In the genomic region with DNA sequence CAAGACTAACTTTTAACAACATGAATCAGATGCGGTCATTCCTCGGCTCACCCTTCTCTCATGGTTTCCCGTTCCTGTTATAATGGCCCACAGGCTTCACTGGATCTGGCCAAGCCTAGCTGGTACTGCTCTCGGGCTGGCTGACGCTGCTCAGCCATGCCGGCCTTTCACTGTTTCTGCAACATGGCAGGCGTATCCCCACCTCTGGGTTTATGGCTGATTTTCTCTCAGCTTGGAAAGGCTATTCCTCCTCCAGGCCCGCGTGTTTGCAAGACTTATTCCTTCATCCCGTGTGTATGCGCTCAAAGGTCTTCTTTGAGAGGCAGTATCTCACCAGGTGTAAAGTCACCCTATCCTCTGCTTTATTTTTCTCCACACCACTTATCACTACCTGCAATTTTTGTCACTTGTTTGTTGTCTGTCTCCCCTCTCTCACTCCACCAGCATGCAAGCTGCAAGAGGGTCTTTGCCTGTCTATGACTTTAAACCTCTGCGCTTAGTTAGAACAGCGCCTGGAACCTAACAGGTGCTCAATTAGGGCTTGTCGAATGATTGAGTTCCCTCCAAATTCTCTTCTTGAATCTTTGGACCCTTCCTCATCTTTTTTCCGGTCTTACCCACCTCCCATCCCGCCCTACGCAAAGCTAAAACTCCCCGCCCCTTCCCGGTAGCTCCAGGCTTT, we compare ENCODE assay signal across 8 cellular contexts. TPM values are rescaled to one million over a fixed set of nuclear protein-coding genes. Genes with fewer than 3 reads are reported as not detected.
A peak's percentile ranks its signal among the peaks of the same experiment; 100 is the strongest.
DNase-seq lines count a peak whose midpoint lies in the region; ATAC-seq, FAIRE-seq and TF ChIP-seq lines count a peak whose summit lies in the region.

No MANE protein-coding gene starts in this region.

- no peaks in the 10 kb centered on the region for H3K36me3 ChIP-seq in KOPT-K1 (ENCODE audit: insufficient read depth, low read length)

- H3K9me3 Mint-ChIP-seq in activated naive CD4-positive, alpha-beta T cell treated with anti-CD3 and anti-CD28 coated beads, Interleukin-2, amount 50 U/mL, for 24 hours, result no peaks in the 10 kb centered on the region
- H3K9me3 Mint-ChIP-seq in naive B cell, result no peaks in the 10 kb centered on the region

- TF ChIP-seq CTCF in GM10266 (IDR thresholded peaks at IDR 0.05; ENCODE audit: control insufficient read depth, insufficient read depth, low read depth, missing control alignments), result no peak

- ATAC-seq in naive B cell (ENCODE audit: low read depth in 2 of 2), result no peak

- peak overlapping the region; percentile 70 for H3K27ac ChIP-seq in KOPT-K1 (ENCODE audit: low read depth, low read length, poor library complexity, severe bottlenecking)

- peaks cover 5% of the 10 kb centered on the region for H3K36me3 Mint-ChIP-seq in activated naive CD4-positive, alpha-beta T cell treated with anti-CD3 and anti-CD28 coated beads, Interleukin-2, amount 50 U/mL, for 24 hours
- H3K36me3 Mint-ChIP-seq in naive B cell, result no peaks in the 10 kb centered on the region

- H3K9me3 ChIP-seq in KOPT-K1 (ENCODE audit: insufficient read depth, low read length, poor library complexity, severe bottlenecking), result no peaks in the 10 kb centered on the region

- no peak for TF ChIP-seq POLR2A in GM12891 (IDR thresholded peaks at IDR 0.05; ENCODE audit: low read depth, low read length)

- H3K27me3 Mint-ChIP-seq in activated naive CD4-positive, alpha-beta T cell treated with anti-CD3 and anti-CD28 coated beads, Interleukin-2, amount 50 U/mL, for 24 hours, result no peaks in the 10 kb centered on the region
- no peaks in the 10 kb centered on the region for H3K27me3 Mint-ChIP-seq in naive B cell

- peaks cover 77% of the 10 kb centered on the region for H3K4me1 Mint-ChIP-seq in activated naive CD4-positive, alpha-beta T cell treated with anti-CD3 and anti-CD28 coated beads, Interleukin-2, amount 50 U/mL, for 24 hours
- H3K4me1 Mint-ChIP-seq in naive B cell, result peaks cover 73 to 84% (median 83%) of the 10 kb centered on the region in 3 donors

- peak overlapping the region; percentile 88 for H3K27ac Mint-ChIP-seq in activated naive CD4-positive, alpha-beta T cell treated with anti-CD3 and anti-CD28 coated beads, Interleukin-2, amount 50 U/mL, for 24 hours
- H3K27ac Mint-ChIP-seq in naive B cell, result peak overlapping the region; percentile 14 to 96 (median 94)

- peak overlapping the region; percentile 93 for H3K4me3 Mint-ChIP-seq in activated naive CD4-positive, alpha-beta T cell treated with anti-CD3 and anti-CD28 coated beads, Interleukin-2, amount 50 U/mL, for 24 hours
- H3K4me3 Mint-ChIP-seq in naive B cell, result peak overlapping the region; percentile 82 to 100 (median 92)

- FAIRE-seq in GM12891 (lab: Jason Lieb, UNC), result no peak

- no peak for DNase-seq in activated naive CD4-positive, alpha-beta T cell treated with Interleukin-2 at 50 U/mL for 16 hours
- DNase-seq in cerebellum (ENCODE audit: low spot score), result peak; percentile 23
- no peak for DNase-seq in naive B cell
- DNase-seq in pons (ENCODE audit: low spot score), result no peak
- no peak for DNase-seq in GM12891 (ENCODE audit: insufficient read length, low spot score)
- DNase-seq in GM10266 (ENCODE audit: extremely low spot score), result no peak

TF ChIP-seq in GM12891, 5 proteins besides CTCF, POLR2A, EP300 and RAD21:
- TF ChIP-seq POU2F2 (IDR thresholded peaks at IDR 0.05; ENCODE audit: low read depth, low read length) (no peak), PAX5 (IDR thresholded peaks at IDR 0.05; ENCODE audit: insufficient read depth, low read length, severe bottlenecking) (no peak), SPI1 (IDR thresholded peaks at IDR 0.05; ENCODE audit: low read depth, low read length) (no peak), TAF1 (IDR thresholded peaks at IDR 0.05; ENCODE audit: low read depth, low read length) (no peak), POLR2AphosphoS5 (IDR thresholded peaks at IDR 0.05; ENCODE audit: low read depth, low read length) (no peak)

RNA-seq across cellular contexts. Expression of gene RAP1A, which starts 0.5 kb away (rescaled TPM):
- total RNA-seq in cerebellum, result 22.6 TPM
- 10 to 100 TPM; 30.7 to 44.6 (median 37.2) TPM for polyA plus RNA-seq in naive B cell (ENCODE audit: low read depth in 6 of 6)
- polyA plus RNA-seq in GM12891 (2012; ENCODE audit: low read depth, missing spikeins), result 120 TPM
